In genomic region chr21:43600642-43601397, GRCh38 we compare ENCODE assay signal across 14 cellular contexts. TPM values are rescaled to one million over a fixed set of nuclear protein-coding genes. Genes with fewer than 3 reads are reported as not detected.
A peak's percentile ranks its signal among the peaks of the same experiment; 100 is the strongest.
DNase-seq lines count a peak whose midpoint lies in the region; ATAC-seq, FAIRE-seq and TF ChIP-seq lines count a peak whose summit lies in the region.
"Had no signal": no experiment of that assay in that cellular context is flagged by ENCODE, and none has a peak within 500 bp of the region (broad histone marks: within the 10 kb centered on the region; RNA-seq: fewer than 3 reads in every experiment).

No MANE protein-coding gene starts in this region.

- H3K9me3 Mint-ChIP-seq in osteocyte (ENCODE audit: unreplicated experiment) (no peaks in the 10 kb centered on the region), natural killer cell (no peaks in the 10 kb centered on the region)
- H3K9me3 Mint-ChIP-seq: effector memory CD8-positive, alpha-beta T cell had no signal

- FAIRE-seq in H54 (lab: Jason Lieb, UNC): no peak
- FAIRE-seq: H1 had no signal

- TF ChIP-seq POLR2A in H54 (IDR thresholded peaks at IDR 0.05; ENCODE audit: low read depth, low read length): no peak

- peaks cover 12% of the 10 kb centered on the region for H3K4me1 Mint-ChIP-seq in osteocyte (ENCODE audit: unreplicated experiment)
- H3K4me1 Mint-ChIP-seq in natural killer cell: peaks cover 8 to 10% of the 10 kb centered on the region in 2 donors

- H3K27ac Mint-ChIP-seq in osteocyte (ENCODE audit: unreplicated experiment): peak overlapping the region; percentile 93
- no peak overlapping the region for H3K27ac Mint-ChIP-seq in natural killer cell

- H3K4me3 ChIP-seq in cardiac fibroblast (replicated peaks in 1 of 2; ENCODE audit: low read depth in 2 of 2, low read length in 2 of 2): no peak overlapping the region

- H3K36me3 Mint-ChIP-seq in osteocyte (ENCODE audit: unreplicated experiment): peaks cover 1% of the 10 kb centered on the region
- H3K36me3 Mint-ChIP-seq in natural killer cell: no peaks in the 10 kb centered on the region

- DNase-seq in H54 (ENCODE audit: insufficient read length, low spot score) (peak; percentile 57), NCI-H460 (ENCODE audit: extremely low read depth, low read depth) (peak; percentile 45), cardiac fibroblast (ENCODE audit: low read depth in 2 of 2) (peak; percentile 91 to 97), osteocyte (ENCODE audit: extremely low spot score, unreplicated experiment) (no peak), NCI-H2107 (lab: John Stamatoyannopoulos, UW) (no peak), COLO829 (ENCODE audit: low spot score) (no peak), natural killer cell (no peak)
- DNase-seq: activated CD4-positive, CD25-positive, alpha-beta regulatory T cell; activated naive CD4-positive, alpha-beta T cell treated with anti-CD3 and anti-CD28 coated beads, Interleukin-2, amount 50 U/mL, for 16 hours; effector memory CD8-positive, alpha-beta T cell; NCI-H1092; stimulated activated CD4-positive, alpha-beta T cell treated with anti-CD3 and anti-CD28 coated beads, Interleukin-4, amount 100 ng/mL, for 24 hours had no signal

- H3K27me3 Mint-ChIP-seq in osteocyte (ENCODE audit: unreplicated experiment) (no peaks in the 10 kb centered on the region), natural killer cell (ENCODE audit: low read depth in 2 of 2) (peaks cover 3 to 6% of the 10 kb centered on the region in 2 donors)
- H3K27me3 Mint-ChIP-seq: effector memory CD8-positive, alpha-beta T cell had no signal

- TF ChIP-seq CTCF in cardiac fibroblast (IDR thresholded peaks at IDR 0.05; ENCODE audit: low read depth, low read length) (no peak), osteocyte (IDR thresholded peaks at IDR 0.05) (no peak), natural killer cell (IDR thresholded peaks at IDR 0.05) (no peak)

- H3K4me3 Mint-ChIP-seq in osteocyte (ENCODE audit: unreplicated experiment) (no peak overlapping the region), natural killer cell (no peak overlapping the region)
- H3K4me3 Mint-ChIP-seq: effector memory CD8-positive, alpha-beta T cell had no signal

- intact Hi-C loops in natural killer cell (cut with micrococcal nuclease): no loop called here

- ATAC-seq in HG03520 (IDR thresholded peaks at IDR 0.05; ENCODE audit: unreplicated experiment) (no peak), natural killer cell (no peak)
- ATAC-seq: effector memory CD8-positive, alpha-beta T cell had no signal

RNA-seq across cellular contexts. Expression of gene HSF2BP, which starts 58.5 kb away (rescaled TPM):
- 1.0 and 1.1 TPM in 2 replicates for total RNA-seq in NCI-H460 (2014; rRNA removed; shearing (Covaris generic))
- polyA plus RNA-seq in NCI-H460 (2014; cell fraction: nucleus; rRNA removed): 0.53 and 3.9 TPM in 2 replicates
- total RNA-seq in osteocyte (3.4 and 3.7 TPM in 2 replicates), natural killer cell (under 1 TPM in 2 of 3 donors, not detected in 1; 0.33 to 0.39 TPM)

RNA-seq across cellular contexts. Expression of gene RRP1B, which starts 58.5 kb away (rescaled TPM):
- total RNA-seq in NCI-H460 (2014; rRNA removed; shearing (Covaris generic)): 28.2 and 33.1 TPM in 2 replicates
- 24.6 and 25.5 TPM in 2 replicates for polyA plus RNA-seq in NCI-H460 (2014; cell fraction: nucleus; rRNA removed)
- total RNA-seq in osteocyte: 26.0 and 26.5 TPM in 2 replicates
- 10 to 100 TPM; 18.1 to 28.4 (median 25.0) TPM for total RNA-seq in natural killer cell

Comparison
In these comparisons a context has a peak if more than half of its experiments do, and no peak if none do; other contexts are left out.
1. DNase-seq: peak in H54 (single experiment), NCI-H460 (single experiment) and cardiac fibroblast (2 of 2); none in osteocyte (single experiment), NCI-H2107 (single experiment), COLO829 (single experiment) and natural killer cell (single experiment).